Comparison of ENCODE assay signal across 8 cellular contexts in the genomic region with DNA sequence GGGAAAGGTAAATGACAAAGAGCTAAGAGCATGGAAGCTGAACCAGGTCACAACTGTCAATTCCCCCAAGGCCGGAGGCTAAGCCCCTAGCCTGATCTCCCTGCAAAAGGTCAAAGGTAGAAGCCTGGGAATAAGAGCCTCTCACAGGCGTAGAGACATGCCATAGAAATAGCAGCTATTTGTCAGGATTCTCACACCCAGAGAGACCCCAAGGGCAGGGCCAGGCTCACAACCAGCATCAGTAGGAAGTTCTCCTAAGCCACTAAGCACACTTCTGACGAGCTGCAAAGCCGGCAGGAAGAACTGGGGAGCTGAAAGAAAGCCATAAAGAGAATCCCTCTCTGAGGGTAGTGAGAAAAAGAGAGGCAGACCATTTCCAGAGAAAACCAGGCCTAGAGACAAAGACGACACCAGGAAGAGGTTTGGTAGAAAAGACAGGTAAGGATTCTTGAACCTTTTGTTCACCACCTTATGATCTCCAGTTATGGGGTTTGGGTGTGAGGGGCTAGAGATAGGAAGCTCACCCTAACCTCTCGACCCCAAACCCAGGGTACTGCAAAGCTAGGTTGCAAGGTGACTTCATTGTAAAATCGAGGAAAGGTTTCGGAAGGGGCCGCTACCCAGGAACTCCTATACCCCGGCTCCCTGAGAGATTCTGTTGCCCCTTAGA. TPM values are rescaled to one million over a fixed set of nuclear protein-coding genes. Genes with fewer than 3 reads are reported as not detected.
DNase-seq lines count a peak whose midpoint lies in the region; ATAC-seq, FAIRE-seq and TF ChIP-seq lines count a peak whose summit lies in the region.

No MANE protein-coding gene starts in this region.

- intact Hi-C loops in K562 (cut with micrococcal nuclease) (no loop called here), lower lobe of right lung (cut with DNase I) (no loop called here), upper lobe of right lung (cut with DNase I) (no loop called here)

- peaks cover 42% of the 10 kb centered on the region for H3K79me2 ChIP-seq in K562 (ENCODE audit: control insufficient read depth, insufficient read depth, low read length)

- peak overlapping the region; percentile 97 for H3K27ac ChIP-seq in HUES48 (ENCODE audit: low read depth, low read length)
- peak overlapping the region; percentile 76 for H3K27ac ChIP-seq in K562 (ENCODE audit: extremely low read depth, low read depth, low read length)
- H3K27ac ChIP-seq in lower lobe of right lung = peak overlapping the region; percentile 93
- H3K27ac ChIP-seq in upper lobe of right lung = peak overlapping the region; percentile 77

- H3K9me1 ChIP-seq in K562 (ENCODE audit: control insufficient read depth, insufficient read depth, low read length) = no peaks in the 10 kb centered on the region

- H2AFZ ChIP-seq in K562 (ENCODE audit: low read depth, low read length) = peak overlapping the region; percentile 32; the same call in 1 of the 2 replicates

- peak; percentile 74 for FAIRE-seq in K562 (lab: Jason Lieb, UNC)

- peak overlapping the region; percentile 90 for H3K4me2 ChIP-seq in K562 (ENCODE audit: insufficient read depth, low read length)

- CTCF ChIA-PET in AG04449 (lab: Yijun Ruan, JAX) (interaction anchor here (0.9 to 7.4 kb wide), 21 partner anchors 7 to 459 kb away, joined by 3 to 311 read pairs (median 12); a partner anchor contains a TSS), K562 (lab: Yijun Ruan, JAX; ENCODE audit: low intra/inter-chr PET ratio) (interaction anchor here (0.8 to 2.9 kb wide), 5 partner anchors 69 to 457 kb away, joined by 4 to 36 read pairs (median 9); a partner anchor contains a TSS)

- H3K9ac ChIP-seq in HUES48 (ENCODE audit: low read depth, low read length) (peak overlapping the region; percentile 89), K562 (ENCODE audit: insufficient read depth in 1 of 2, low read depth in 2 of 2, low read length in 2 of 2) (peak overlapping the region; percentile 79 to 96)

- in situ Hi-C loops in K562 (cut with MboI) = loop anchor here (5.0 kb wide), 1 partner anchor 61 kb away; a partner anchor contains a TSS

- ATAC-seq in K562 = no peak
- ATAC-seq in lower lobe of right lung = no peak
- no peak for ATAC-seq in upper lobe of right lung
- no peak for ATAC-seq in GM18502 (IDR thresholded peaks at IDR 0.05; ENCODE audit: poor library complexity, unreplicated experiment)

- no peak for TF ChIP-seq RAD21 in K562 (CRISPR knock-in tag; conservative IDR thresholded peaks at IDR 0.05 in 1 of 2, IDR thresholded peaks at IDR 0.05 in 1 of 2)

- peaks cover 14% of the 10 kb centered on the region for H3K4me1 ChIP-seq in HUES48 (ENCODE audit: control insufficient read depth, insufficient read depth, low read length)
- H3K4me1 ChIP-seq in K562 (replicated peaks in 1 of 2; ENCODE audit: control insufficient read depth in 2 of 2, insufficient read depth in 2 of 2, low read length in 2 of 2) = peaks cover 4 to 16% of the 10 kb centered on the region in 2 experiments; a peak in 3 of 5 replicates
- H3K4me1 ChIP-seq in lower lobe of right lung = peaks cover 29% of the 10 kb centered on the region
- peaks cover 25% of the 10 kb centered on the region for H3K4me1 ChIP-seq in upper lobe of right lung

- DNase-seq in AG04449 (ENCODE audit: low read depth, low spot score) = no peak
- no peak for DNase-seq in K562 (ENCODE audit: extremely low read depth in 1 of 4, low spot score in 3 of 4)
- DNase-seq in lower lobe of right lung = no peak
- DNase-seq in upper lobe of right lung = no peak
- DNase-seq in pons (ENCODE audit: low spot score) = no peak
- DNase-seq in stimulated activated CD4-positive, alpha-beta T cell treated with anti-CD3 and anti-CD28 coated beads, Interleukin-4, amount 100 ng/mL, for 4 hours = no peak

- no peak for TF ChIP-seq EP300 in K562 (IDR thresholded peaks at IDR 0.05; ENCODE audit: low read length)

- H4K20me1 ChIP-seq in K562 (replicated peaks; ENCODE audit: control insufficient read depth, insufficient read depth, low read length) = no peaks in the 10 kb centered on the region

- POLR2A ChIA-PET in AG04449 (lab: Yijun Ruan, JAX) = interaction anchor here (0.8 to 3.2 kb wide), 6 partner anchors 9 to 70 kb away, joined by 3 to 27 read pairs (median 7); a partner anchor contains a TSS
- POLR2A ChIA-PET in K562 (lab: Yijun Ruan, JAX) = interaction anchor here (0.6 to 5.9 kb wide), 17 partner anchors 12 to 1211 kb away, joined by 3 to 54 read pairs (median 4); a partner anchor contains a TSS

- H3K36me3 ChIP-seq in HUES48 (ENCODE audit: control insufficient read depth, insufficient read depth, low read length) (peaks cover 39% of the 10 kb centered on the region), K562 (ENCODE audit: control insufficient read depth, insufficient read depth, low read length) (peaks cover 41% of the 10 kb centered on the region), lower lobe of right lung (peaks cover 38% of the 10 kb centered on the region), upper lobe of right lung (peaks cover 36% of the 10 kb centered on the region)

- TF ChIP-seq CTCF in AG04449 (IDR thresholded peaks at IDR 0.05; ENCODE audit: insufficient read depth, low read length, missing control alignments) = no peak
- no peak for TF ChIP-seq CTCF in K562 (IDR thresholded peaks at IDR 0.05 in 2 of 3, conservative IDR thresholded peaks at IDR 0.05 in 1 of 3; ENCODE audit: insufficient read depth in 2 of 3, low read depth in 1 of 3, low read length in 3 of 3)
- TF ChIP-seq CTCF in lower lobe of right lung (IDR thresholded peaks at IDR 0.05) = no peak
- TF ChIP-seq CTCF in upper lobe of right lung (IDR thresholded peaks at IDR 0.05) = no peak

- peak overlapping the region; percentile 76 for H3K4me3 ChIP-seq in AG04449 (ENCODE audit: low read depth, low read length)
- peak overlapping the region; percentile 86 for H3K4me3 ChIP-seq in HUES48 (ENCODE audit: low read depth, low read length)
- peak overlapping the region; percentile 85 for H3K4me3 ChIP-seq in K562
- peak overlapping the region; percentile 85 for H3K4me3 ChIP-seq in lower lobe of right lung
- peak overlapping the region; percentile 82 for H3K4me3 ChIP-seq in upper lobe of right lung

- H3K9me3 ChIP-seq in HUES48 (ENCODE audit: control insufficient read depth, insufficient read depth, low read length) (no peaks in the 10 kb centered on the region), K562 (replicated peaks; ENCODE audit: control insufficient read depth, insufficient read depth, low read depth, low read length) (no peaks in the 10 kb centered on the region), lower lobe of right lung (no peaks in the 10 kb centered on the region), upper lobe of right lung (no peaks in the 10 kb centered on the region)

- no TSS peak for BruUV-seq in K562 (replicated peaks; lab: Mats Ljungman, UMichigan)

- WGBS in K562 (ENCODE audit: insufficient coverage, low coverage, missing lambda C conversion rate) = 3% methylated on average over 10 of the region's 10 CpGs

- no peak for TF ChIP-seq POLR2A in K562 (conservative IDR thresholded peaks at IDR 0.05)

- H3K27me3 ChIP-seq in HUES48 (ENCODE audit: control insufficient read depth, insufficient read depth, low read length) (no peaks in the 10 kb centered on the region), K562 (ENCODE audit: control insufficient read depth in 2 of 2, insufficient read depth in 2 of 2, low read length in 2 of 2) (no peaks in the 10 kb centered on the region), lower lobe of right lung (ENCODE audit: low read depth) (no peaks in the 10 kb centered on the region), upper lobe of right lung (no peaks in the 10 kb centered on the region)

RNA-seq across cellular contexts. Expression of a gene that starts 1.0 kb away (rescaled TPM):
- 585 and 631 TPM in 2 replicates for total RNA-seq in K562 (2011; cell fraction: chromatin; rRNA removed; ENCODE audit: low replicate concordance)
- 245 and 259 TPM in 2 replicates for total RNA-seq in K562 (2011; cell fraction: nucleolus; rRNA removed)
- 295 and 306 TPM in 2 replicates for total RNA-seq in K562 (2011; cell fraction: nucleoplasm; rRNA removed)
- total RNA-seq in K562 (2014; rRNA removed) (30.8 and 32.4 TPM in 2 replicates), K562 (2014; rRNA removed; fragmentation: Illumina TruSeq; extraction: Trizol) (36.6 and 41.1 TPM in 2 replicates), K562 (2015; rRNA removed; fragmentation: Illumina TruSeq; extraction: Trizol) (35.0 and 35.9 TPM in 2 replicates), K562 (2021) (70.2 and 86.0 TPM in 2 replicates), lower lobe of right lung (115 TPM), upper lobe of right lung (117 TPM)
- polyA plus RNA-seq in K562 (2011; rRNA removed) (45.1 and 64.6 TPM in 2 replicates), K562 (2014; fragmentation: Illumina TruSeq; extraction: Trizol) (75.9 and 84.8 TPM in 2 replicates), K562 (2014; fragmentation: Nextera tagmentation; extraction: Ambion mirVana) (10 to 100 TPM; 11.9 to 29.1 TPM), K562 (2014; rRNA removed) (49.8 and 54.0 TPM in 2 replicates)
- polyA plus RNA-seq in K562 (2011; cell fraction: cytosol; rRNA removed) = 21.5 and 23.9 TPM in 2 replicates
- polyA plus RNA-seq in K562 (2011; cell fraction: nucleus; rRNA removed) = 217 and 238 TPM in 2 replicates
- 80.2 and 85.8 TPM in 2 replicates for polyA plus RNA-seq in K562 (2012)
- polyA minus RNA-seq in K562 (2011; rRNA and poly(A)+ RNA removed) = 86.2 and 108 TPM in 2 replicates
- polyA minus RNA-seq in K562 (2011; cell fraction: cytosol; rRNA and poly(A)+ RNA removed) = 50.7 and 61.7 TPM in 2 replicates
- 101 and 155 TPM in 2 replicates for polyA minus RNA-seq in K562 (2011; cell fraction: nucleus; rRNA and poly(A)+ RNA removed)

RNA-seq across cellular contexts. Expression of a gene that starts 30.1 kb away (rescaled TPM):
- 310 and 505 TPM in 2 replicates for total RNA-seq in K562 (2011; cell fraction: chromatin; rRNA removed; ENCODE audit: low replicate concordance)
- total RNA-seq in K562 (2011; cell fraction: nucleolus; rRNA removed) = 376 and 393 TPM in 2 replicates
- 418 and 429 TPM in 2 replicates for total RNA-seq in K562 (2011; cell fraction: nucleoplasm; rRNA removed)
- total RNA-seq in K562 (2014; rRNA removed) = 732 and 768 TPM in 2 replicates
- 816 and 934 TPM in 2 replicates for total RNA-seq in K562 (2014; rRNA removed; fragmentation: Illumina TruSeq; extraction: Trizol)
- 939 and 958 TPM in 2 replicates for total RNA-seq in K562 (2015; rRNA removed; fragmentation: Illumina TruSeq; extraction: Trizol)
- 535 and 557 TPM in 2 replicates for total RNA-seq in K562 (2021)
- polyA plus RNA-seq in K562 (2011; rRNA removed) = 1,427 and 1,548 TPM in 2 replicates
- 926 and 1,517 TPM in 2 replicates for polyA plus RNA-seq in K562 (2011; cell fraction: cytosol; rRNA removed)
- polyA plus RNA-seq in K562 (2011; cell fraction: nucleus; rRNA removed) = 539 and 809 TPM in 2 replicates
- polyA plus RNA-seq in K562 (2012) = 904 and 962 TPM in 2 replicates
- 745 and 824 TPM in 2 replicates for polyA plus RNA-seq in K562 (2014; fragmentation: Illumina TruSeq; extraction: Trizol)
- 1,000 to 10,000 TPM; 1,377 to 1,664 TPM for polyA plus RNA-seq in K562 (2014; fragmentation: Nextera tagmentation; extraction: Ambion mirVana)
- 954 and 1,028 TPM in 2 replicates for polyA plus RNA-seq in K562 (2014; rRNA removed)
- 374 and 408 TPM in 2 replicates for polyA minus RNA-seq in K562 (2011; rRNA and poly(A)+ RNA removed)
- polyA minus RNA-seq in K562 (2011; cell fraction: cytosol; rRNA and poly(A)+ RNA removed) = 157 and 158 TPM in 2 replicates
- polyA minus RNA-seq in K562 (2011; cell fraction: nucleus; rRNA and poly(A)+ RNA removed) = 136 and 283 TPM in 2 replicates
- total RNA-seq in lower lobe of right lung = 1,292 TPM
- total RNA-seq in upper lobe of right lung = 1,254 TPM

RNA-seq across cellular contexts. Expression of a gene that starts 33.5 kb away (rescaled TPM):
- 38.1 and 80.4 TPM in 2 replicates for total RNA-seq in K562 (2011; cell fraction: chromatin; rRNA removed; ENCODE audit: low replicate concordance)
- 46.2 and 48.2 TPM in 2 replicates for total RNA-seq in K562 (2011; cell fraction: nucleolus; rRNA removed)
- total RNA-seq in K562 (2011; cell fraction: nucleoplasm; rRNA removed) = 35.6 and 42.0 TPM in 2 replicates
- total RNA-seq in K562 (2014; rRNA removed) (28.7 and 39.7 TPM in 2 replicates), K562 (2014; rRNA removed; fragmentation: Illumina TruSeq; extraction: Trizol) (32.2 and 33.8 TPM in 2 replicates), K562 (2015; rRNA removed; fragmentation: Illumina TruSeq; extraction: Trizol) (28.2 and 29.0 TPM in 2 replicates), K562 (2021) (37.1 and 40.6 TPM in 2 replicates), lower lobe of right lung (49.8 TPM), upper lobe of right lung (51.6 TPM)
- polyA plus RNA-seq in K562 (2011; rRNA removed) (45.4 and 63.8 TPM in 2 replicates), K562 (2014; fragmentation: Illumina TruSeq; extraction: Trizol) (46.8 and 53.2 TPM in 2 replicates), K562 (2014; fragmentation: Nextera tagmentation; extraction: Ambion mirVana) (10 to 100 TPM; 29.7 to 30.0 TPM), K562 (2014; rRNA removed) (36.0 and 39.3 TPM in 2 replicates)
- 85.1 and 97.2 TPM in 2 replicates for polyA plus RNA-seq in K562 (2011; cell fraction: cytosol; rRNA removed)
- 35.0 and 44.2 TPM in 2 replicates for polyA plus RNA-seq in K562 (2011; cell fraction: nucleus; rRNA removed)
- 22.7 and 44.3 TPM in 2 replicates for polyA plus RNA-seq in K562 (2012)
- 94.3 and 95.6 TPM in 2 replicates for polyA minus RNA-seq in K562 (2011; rRNA and poly(A)+ RNA removed)
- 44.2 and 59.1 TPM in 2 replicates for polyA minus RNA-seq in K562 (2011; cell fraction: cytosol; rRNA and poly(A)+ RNA removed)
- polyA minus RNA-seq in K562 (2011; cell fraction: nucleus; rRNA and poly(A)+ RNA removed) = 19.4 and 38.8 TPM in 2 replicates

RNA-seq across cellular contexts. Expression of a gene that starts 35.9 kb away (rescaled TPM):
- total RNA-seq in K562 (2011; cell fraction: chromatin; rRNA removed; ENCODE audit: low replicate concordance) = 35.1 and 55.9 TPM in 2 replicates
- 41.3 and 44.7 TPM in 2 replicates for total RNA-seq in K562 (2011; cell fraction: nucleolus; rRNA removed)
- total RNA-seq in K562 (2011; cell fraction: nucleoplasm; rRNA removed) = 39.9 and 49.7 TPM in 2 replicates
- total RNA-seq in K562 (2014; rRNA removed) (67.3 and 70.7 TPM in 2 replicates), K562 (2014; rRNA removed; fragmentation: Illumina TruSeq; extraction: Trizol) (32.9 and 42.8 TPM in 2 replicates), K562 (2015; rRNA removed; fragmentation: Illumina TruSeq; extraction: Trizol) (65.2 and 69.4 TPM in 2 replicates), K562 (2021) (77.3 and 95.4 TPM in 2 replicates), lower lobe of right lung (21.4 TPM), upper lobe of right lung (19.5 TPM)
- polyA plus RNA-seq in K562 (2011; rRNA removed) (65.7 and 66.5 TPM in 2 replicates), K562 (2014; fragmentation: Illumina TruSeq; extraction: Trizol) (55.7 and 65.2 TPM in 2 replicates), K562 (2014; fragmentation: Nextera tagmentation; extraction: Ambion mirVana) (10 to 100 TPM; 48.2 to 68.6 TPM), K562 (2014; rRNA removed) (69.7 and 75.5 TPM in 2 replicates)
- 64.6 and 71.6 TPM in 2 replicates for polyA plus RNA-seq in K562 (2011; cell fraction: cytosol; rRNA removed)
- polyA plus RNA-seq in K562 (2011; cell fraction: nucleus; rRNA removed) = 40.3 and 43.8 TPM in 2 replicates
- 67.7 and 86.1 TPM in 2 replicates for polyA plus RNA-seq in K562 (2012)
- 29.8 and 36.9 TPM in 2 replicates for polyA minus RNA-seq in K562 (2011; rRNA and poly(A)+ RNA removed)
- polyA minus RNA-seq in K562 (2011; cell fraction: cytosol; rRNA and poly(A)+ RNA removed) = 14.5 and 23.7 TPM in 2 replicates
- 14.0 and 19.5 TPM in 2 replicates for polyA minus RNA-seq in K562 (2011; cell fraction: nucleus; rRNA and poly(A)+ RNA removed)

RNA-seq across cellular contexts. Expression of a gene that starts 35.9 kb away (rescaled TPM):
- total RNA-seq in K562 (2011; cell fraction: chromatin; rRNA removed; ENCODE audit: low replicate concordance) = 7.0 and 11.2 TPM in 2 replicates
- total RNA-seq in K562 (2011; cell fraction: nucleolus; rRNA removed) = 9.1 and 11.5 TPM in 2 replicates
- total RNA-seq in K562 (2011; cell fraction: nucleoplasm; rRNA removed) = 12.6 and 12.7 TPM in 2 replicates
- 49.3 and 53.1 TPM in 2 replicates for total RNA-seq in K562 (2014; rRNA removed)
- total RNA-seq in K562 (2014; rRNA removed; fragmentation: Illumina TruSeq; extraction: Trizol) = 38.1 and 38.2 TPM in 2 replicates
- 50.0 and 51.5 TPM in 2 replicates for total RNA-seq in K562 (2015; rRNA removed; fragmentation: Illumina TruSeq; extraction: Trizol)
- 39.5 and 43.1 TPM in 2 replicates for total RNA-seq in K562 (2021)
- polyA plus RNA-seq in K562 (2011; rRNA removed) = 51.6 and 60.6 TPM in 2 replicates
- polyA plus RNA-seq in K562 (2011; cell fraction: cytosol; rRNA removed) = 66.8 and 75.5 TPM in 2 replicates
- polyA plus RNA-seq in K562 (2011; cell fraction: nucleus; rRNA removed) = 13.8 and 14.0 TPM in 2 replicates
- polyA plus RNA-seq in K562 (2012) = 44.4 and 46.0 TPM in 2 replicates
- polyA plus RNA-seq in K562 (2014; fragmentation: Illumina TruSeq; extraction: Trizol) = 43.5 and 43.8 TPM in 2 replicates
- 10 to 100 TPM; 11.3 to 28.0 TPM for polyA plus RNA-seq in K562 (2014; fragmentation: Nextera tagmentation; extraction: Ambion mirVana)
- 46.8 and 58.2 TPM in 2 replicates for polyA plus RNA-seq in K562 (2014; rRNA removed)
- 27.9 and 28.7 TPM in 2 replicates for polyA minus RNA-seq in K562 (2011; rRNA and poly(A)+ RNA removed)
- polyA minus RNA-seq in K562 (2011; cell fraction: cytosol; rRNA and poly(A)+ RNA removed) = 17.8 and 19.0 TPM in 2 replicates
- polyA minus RNA-seq in K562 (2011; cell fraction: nucleus; rRNA and poly(A)+ RNA removed) = 4.4 and 8.1 TPM in 2 replicates
- total RNA-seq in lower lobe of right lung = 20.9 TPM
- 19.8 TPM for total RNA-seq in upper lobe of right lung
